Comparison of ENCODE assay signal across 1 cellular context in genomic region chr3:191237045-191237882, GRCh38.
TF ChIP-seq lines count a peak whose summit lies in the region.

No MANE protein-coding gene starts in this region.

TF ChIP-seq in IMR-90, 13 proteins besides CTCF, POLR2A, EP300 and RAD21:
- TF ChIP-seq USF2 (IDR thresholded peaks at IDR 0.05; ENCODE audit: low read depth, low read length) (no peak), BHLHE40 (IDR thresholded peaks at IDR 0.05; ENCODE audit: low read depth, low read length) (no peak), CHD1 (IDR thresholded peaks at IDR 0.05; ENCODE audit: low read depth, low read length) (no peak), MXI1 (IDR thresholded peaks at IDR 0.05; ENCODE audit: borderline replicate concordance, low read depth, low read length) (no peak), CEBPB (IDR thresholded peaks at IDR 0.05; ENCODE audit: low read depth, low read length) (no peak), ELK1 (IDR thresholded peaks at IDR 0.05; ENCODE audit: borderline replicate concordance, low read depth, low read length) (no peak), NFE2L2 (IDR thresholded peaks at IDR 0.05; ENCODE audit: low read depth, low read length) (no peak), SMC3 (IDR thresholded peaks at IDR 0.05; ENCODE audit: low read depth, low read length) (no peak), FOS (IDR thresholded peaks at IDR 0.05; ENCODE audit: low read depth, low read length) (no peak), RCOR1 (IDR thresholded peaks at IDR 0.05; ENCODE audit: insufficient replicate concordance, low read length) (no peak), MAZ (IDR thresholded peaks at IDR 0.05; ENCODE audit: borderline replicate concordance, low read depth, low read length) (no peak), MAFK (IDR thresholded peaks at IDR 0.05; ENCODE audit: low read depth, low read length) (no peak), RFX5 (IDR thresholded peaks at IDR 0.05; ENCODE audit: low read depth, low read length) (no peak)
TF ChIP-seq in IMR-90: peak in this region for 0.
